Comparison of ENCODE assay signal across 20 cellular contexts in genomic region chr3:98968347-98968746, GRCh38.
"Had no signal": no experiment of that assay in that cellular context is flagged by ENCODE, and none has a peak within 500 bp of the region (broad histone marks: within the 10 kb centered on the region; RNA-seq: fewer than 3 reads in every experiment).

No MANE protein-coding gene starts in this region.

- H3K4me3 ChIP-seq: esophagus squamous epithelium, hepatocyte, lung, mucosa of descending colon, right atrium auricular region, sigmoid colon, skin epidermis, stomach, thoracic aorta had no signal

- H2AFZ ChIP-seq: hepatocyte had no signal

- DNase-seq: effector memory CD4-positive, alpha-beta T cell; esophagus squamous epithelium; foreskin keratinocyte; head of caudate nucleus; kidney; left colon; left ventricle myocardium superior; mucosa of descending colon; naive thymus-derived CD8-positive, alpha-beta T cell; sigmoid colon; stimulated activated naive CD4-positive, alpha-beta T cell; stomach; substantia nigra; trophoblast cell had no signal

- H3K4me3 Mint-ChIP-seq: naive thymus-derived CD8-positive, alpha-beta T cell had no signal

- H3K27me3 ChIP-seq: esophagus squamous epithelium, foreskin keratinocyte, hepatocyte, neutrophil, right atrium auricular region, sigmoid colon, stomach had no signal

- H3K4me1 ChIP-seq: esophagus squamous epithelium, right atrium auricular region, stomach had no signal

- H3K79me2 ChIP-seq: hepatocyte had no signal

- H3K9me3 ChIP-seq: esophagus squamous epithelium, mucosa of descending colon, neutrophil, right atrium auricular region, sigmoid colon, stomach, thoracic aorta had no signal

- H3K36me3 Mint-ChIP-seq: naive thymus-derived CD8-positive, alpha-beta T cell had no signal

- ATAC-seq: foreskin keratinocyte; left colon; left ventricle myocardium superior; mucosa of descending colon; naive thymus-derived CD8-positive, alpha-beta T cell had no signal

- H3K4me1 Mint-ChIP-seq: naive thymus-derived CD8-positive, alpha-beta T cell had no signal

- H3K27ac ChIP-seq: esophagus squamous epithelium, hepatocyte, neutrophil, right atrium auricular region, sigmoid colon, skin epidermis, stomach, thoracic aorta had no signal

- H3K4me2 ChIP-seq: hepatocyte had no signal

- H3K36me3 ChIP-seq: esophagus squamous epithelium, neutrophil, right atrium auricular region, sigmoid colon, stomach, thoracic aorta had no signal
